ENCODE assay signal across 8 cellular contexts in genomic region chr4:75671802-75672421, GRCh38. TPM values are rescaled to one million over a fixed set of nuclear protein-coding genes. Genes with fewer than 3 reads are reported as not detected.
DNase-seq lines count a peak whose midpoint lies in the region; ATAC-seq, FAIRE-seq and TF ChIP-seq lines count a peak whose summit lies in the region.

No MANE protein-coding gene starts in this region.

- CTCF ChIA-PET in Calu3 (lab: Charles Lee), result interaction anchor here (0.9 kb wide), 1 partner anchor 52 kb away, joined by 3 read pairs; no protein-coding TSS in a partner anchor

- WGBS in endodermal cell (ENCODE audit: insufficient coverage in 1 of 2, insufficient read length in 1 of 2), 2 experiments, result 5 to 20% methylated on average over 4 to 9 of the region's 10 CpGs

- H3K27me3 ChIP-seq in NT2/D1 (ENCODE audit: insufficient read depth, insufficient read length), result no peaks in the 10 kb centered on the region
- H3K27me3 ChIP-seq in endodermal cell (ENCODE audit: control insufficient read depth, insufficient read depth, low read length, poor library complexity, severe bottlenecking), result no peaks in the 10 kb centered on the region
- no peaks in the 10 kb centered on the region for H3K27me3 ChIP-seq in osteoblast (ENCODE audit: insufficient read depth, low read length)

- H3K4me1 Mint-ChIP-seq in Calu3 (ENCODE audit: low read depth, unreplicated experiment) (peaks cover 33% of the 10 kb centered on the region), endodermal cell (peaks cover 45% of the 10 kb centered on the region)

- H3K9me3 Mint-ChIP-seq in Calu3 (ENCODE audit: low read depth, unreplicated experiment) (no peaks in the 10 kb centered on the region), endodermal cell (no peaks in the 10 kb centered on the region)

- H3K4me3 Mint-ChIP-seq in Calu3 (ENCODE audit: low read depth, unreplicated experiment), result peak overlapping the region; percentile 99
- peak overlapping the region; percentile 99 for H3K4me3 Mint-ChIP-seq in endodermal cell

- peak overlapping the region; percentile 95 for H3K4me2 ChIP-seq in osteoblast (ENCODE audit: insufficient read depth, low read length)

- H3K4me3 ChIP-seq in NT2/D1 (ENCODE audit: insufficient read length, low read depth) (peak overlapping the region; percentile 81), endodermal cell (ENCODE audit: low read length) (peak overlapping the region; percentile 98), osteoblast (ENCODE audit: insufficient read depth, low read length) (peak overlapping the region; percentile 99)

- H3K4me1 ChIP-seq in NT2/D1 (ENCODE audit: insufficient read depth, insufficient read length) (no peaks in the 10 kb centered on the region), endodermal cell (ENCODE audit: control insufficient read depth, insufficient read depth, low read length) (peaks cover 7% of the 10 kb centered on the region), osteoblast (ENCODE audit: insufficient read depth, low read length) (peaks cover 23% of the 10 kb centered on the region)

- intact Hi-C loops in Calu3 (cut with micrococcal nuclease; ENCODE audit: unreplicated experiment), result loop anchor here (5.0 kb wide), 1 partner anchor 50 kb away; the partner anchor contains the start of gene USO1

- H3K9ac ChIP-seq in NT2/D1 (ENCODE audit: insufficient read length, low read depth), result peak overlapping the region; percentile 98
- H3K9ac ChIP-seq in endodermal cell (ENCODE audit: extremely low read depth, low read length, poor library complexity, severe bottlenecking), result peak overlapping the region; percentile 95

- peak overlapping the region; percentile 97 for H3K27ac Mint-ChIP-seq in Calu3 (ENCODE audit: unreplicated experiment)
- peak overlapping the region; percentile 99 for H3K27ac Mint-ChIP-seq in endodermal cell

- FAIRE-seq in H54 (lab: Jason Lieb, UNC), result no peak

- H3K27ac ChIP-seq in endodermal cell (ENCODE audit: low read depth, low read length) (no peak overlapping the region), osteoblast (ENCODE audit: low read depth, low read length) (peak overlapping the region; percentile 97)

- DNase-seq in Calu3 (no peak), NT2/D1 (ENCODE audit: low read depth, low spot score) (no peak), endodermal cell (no peak), osteoblast (ENCODE audit: insufficient read length, low spot score, missing footprints) (peak; percentile 69), NCI-H510A (lab: John Stamatoyannopoulos, UW) (no peak), cortex of kidney (lab: John Stamatoyannopoulos, UW) (no peak), H54 (ENCODE audit: insufficient read length, low spot score) (no peak)

- H3K36me3 Mint-ChIP-seq in Calu3 (ENCODE audit: insufficient read depth, unreplicated experiment) (peaks cover 32% of the 10 kb centered on the region), endodermal cell (ENCODE audit: low read depth) (peaks cover 2% of the 10 kb centered on the region)

- no peak for ATAC-seq in HG03565 (IDR thresholded peaks at IDR 0.05; ENCODE audit: unreplicated experiment)

- peaks cover 63% of the 10 kb centered on the region for H3K79me2 ChIP-seq in osteoblast (ENCODE audit: insufficient read depth, low read length)

- no TSS peak for BruUV-seq in Calu3 (replicated peaks; lab: Mats Ljungman, UMichigan)

- H3K27me3 Mint-ChIP-seq in Calu3 (ENCODE audit: unreplicated experiment) (no peaks in the 10 kb centered on the region), endodermal cell (ENCODE audit: insufficient read depth) (no peaks in the 10 kb centered on the region)

- H3K9me3 ChIP-seq in NT2/D1 (ENCODE audit: insufficient read depth, low read length) (no peaks in the 10 kb centered on the region), endodermal cell (ENCODE audit: control insufficient read depth, low read length) (no peaks in the 10 kb centered on the region), osteoblast (ENCODE audit: low read depth, low read length) (no peaks in the 10 kb centered on the region)

- H2AFZ ChIP-seq in osteoblast (ENCODE audit: low read length), result peak overlapping the region; percentile 73

- H3K36me3 ChIP-seq in NT2/D1 (ENCODE audit: insufficient read depth, insufficient read length, low read length) (peaks cover 14% of the 10 kb centered on the region), endodermal cell (ENCODE audit: control insufficient read depth, insufficient read depth, low read length) (no peaks in the 10 kb centered on the region), osteoblast (ENCODE audit: insufficient read depth, low read length) (no peaks in the 10 kb centered on the region)

- H4K20me1 ChIP-seq in osteoblast (ENCODE audit: insufficient read depth, low read length), result peaks cover 49% of the 10 kb centered on the region

- no peak for TF ChIP-seq POLR2A in H54 (IDR thresholded peaks at IDR 0.05; ENCODE audit: low read depth, low read length)

- TF ChIP-seq CTCF in Calu3 (IDR thresholded peaks at IDR 0.05; ENCODE audit: unreplicated experiment), result no peak
- no peak for TF ChIP-seq CTCF in endodermal cell (conservative IDR thresholded peaks at IDR 0.05)
- TF ChIP-seq CTCF in osteoblast (IDR thresholded peaks at IDR 0.05; ENCODE audit: extremely low read depth, low read depth, low read length), result no peak

RNA-seq across cellular contexts. Expression of gene G3BP2, which starts 1.3 kb away (rescaled TPM):
- total RNA-seq in Calu3 (2022) (122 and 128 TPM in 2 replicates), endodermal cell (100 to 1,000 TPM; 176 to 183 TPM), osteoblast (159 and 171 TPM in 2 replicates)
- 143 TPM for polyA plus RNA-seq in endodermal cell (2013, experiment 1 of 2)
- 141 TPM for polyA plus RNA-seq in endodermal cell (2013, experiment 2 of 2)

RNA-seq across cellular contexts. Expression of gene CDKL2, which starts 41.6 kb away (rescaled TPM):
- 2.2 and 2.7 TPM in 2 replicates for total RNA-seq in Calu3 (2022)
- total RNA-seq in endodermal cell, result 1 to 10 TPM in 1 of 2 donors, under 1 TPM in 1; 0.37 to 1.3 TPM
- 0.53 TPM for polyA plus RNA-seq in endodermal cell (2013, experiment 1 of 2)
- polyA plus RNA-seq in endodermal cell (2013, experiment 2 of 2), result 0.62 TPM
- 0.72 and 0.88 TPM in 2 replicates for total RNA-seq in osteoblast

RNA-seq across cellular contexts. Expression of gene USO1, which starts 52.5 kb away (rescaled TPM):
- total RNA-seq in Calu3 (2022) (45.2 and 45.4 TPM in 2 replicates), endodermal cell (10 to 100 TPM; 74.5 to 75.1 TPM), osteoblast (120 and 122 TPM in 2 replicates)
- 63.9 TPM for polyA plus RNA-seq in endodermal cell (2013, experiment 1 of 2)
- polyA plus RNA-seq in endodermal cell (2013, experiment 2 of 2), result 57.4 TPM
